In the genomic region with DNA sequence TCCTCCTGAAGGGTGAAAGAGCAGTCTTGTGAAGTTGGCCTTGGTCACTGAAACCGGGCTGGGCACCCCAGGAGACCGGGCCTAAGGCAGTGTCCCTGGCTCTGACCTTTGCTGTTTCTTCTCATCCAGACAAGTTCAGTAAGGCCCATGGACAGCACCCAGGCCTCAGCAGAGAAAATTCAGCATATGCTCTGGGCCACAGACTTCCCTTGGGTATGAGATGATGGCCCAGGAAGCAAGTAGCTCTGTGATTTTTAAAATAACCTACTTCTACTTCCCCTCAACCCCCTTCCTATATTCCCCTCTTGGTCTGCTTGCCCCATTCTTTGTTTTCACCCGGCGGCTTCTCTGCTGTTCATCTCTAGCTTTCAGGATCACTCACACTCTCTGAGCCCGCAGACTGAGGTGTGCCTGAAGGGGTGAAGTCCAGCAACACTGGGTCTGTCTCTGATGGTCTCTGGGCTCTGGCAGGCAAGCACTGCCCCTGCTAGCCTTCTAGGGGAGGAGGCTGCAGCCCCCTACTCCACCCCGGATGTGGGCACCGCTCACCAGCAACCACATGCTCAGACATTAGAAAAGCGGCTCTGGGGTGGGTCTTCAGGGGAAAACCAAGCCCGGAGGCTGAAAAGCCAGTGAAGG, we compare ENCODE assay signal across 10 cellular contexts. TPM values are rescaled to one million over a fixed set of nuclear protein-coding genes. Genes with fewer than 3 reads are reported as not detected.
DNase-seq lines count a peak whose midpoint lies in the region; ATAC-seq lines count a peak whose summit lies in the region.
"Had no signal": no experiment of that assay in that cellular context is flagged by ENCODE, and none has a peak within 500 bp of the region (broad histone marks: within the 10 kb centered on the region; RNA-seq: fewer than 3 reads in every experiment).

No MANE protein-coding gene starts in this region.

- H3K27ac Mint-ChIP-seq in immature natural killer cell: peak overlapping the region; percentile 68 to 97 (median 79)

- peaks cover 0 to 7% (median 7%) of the 10 kb centered on the region in 3 donors for H3K36me3 Mint-ChIP-seq in immature natural killer cell

- intact Hi-C loops in posterior vena cava (cut with DNase I): no loop called here

- DNase-seq in immature natural killer cell (peak in 1 of 3 donors; percentile 54), posterior vena cava (ENCODE audit: low spot score) (no peak), NCI-H2081 treated with DMSO at 0.1 percent for 48 hours (lab: John Stamatoyannopoulos, UW) (no peak), middle frontal gyrus (ENCODE audit: extremely low spot score, low spot score) (no peak)
- DNase-seq: activated naive CD4-positive, alpha-beta T cell; foreskin fibroblast; nucleus accumbens had no signal

- peaks cover 47 to 58% of the 10 kb centered on the region in 2 donors for H3K4me1 Mint-ChIP-seq in immature natural killer cell

- peak; percentile 51 for ATAC-seq in GM18511 (IDR thresholded peaks at IDR 0.05; ENCODE audit: unreplicated experiment)
- ATAC-seq in GM19463 (IDR thresholded peaks at IDR 0.05; ENCODE audit: unreplicated experiment): peak; percentile 56
- peak; percentile 38 for ATAC-seq in HG03196 (IDR thresholded peaks at IDR 0.05; ENCODE audit: unreplicated experiment)

- H3K9me3 Mint-ChIP-seq in immature natural killer cell: no peaks in the 10 kb centered on the region

- peaks cover 4 to 13% (median 6%) of the 10 kb centered on the region in 3 donors for H3K27me3 Mint-ChIP-seq in immature natural killer cell (ENCODE audit: low read depth in 3 of 3)

- peak overlapping the region; percentile 43 to 89 (median 78) for H3K4me3 Mint-ChIP-seq in immature natural killer cell

RNA-seq across cellular contexts. Expression of a gene that starts 2.9 kb away (rescaled TPM):
- polyA plus RNA-seq in immature natural killer cell: 10 to 100 TPM in 2 of 3 donors, 1 to 10 TPM in 1; 4.5 to 18.9 (median 14.8) TPM
- total RNA-seq in posterior vena cava: not detected

RNA-seq across cellular contexts. Expression of a gene that starts 24.8 kb away (rescaled TPM):
- under 1 TPM in 1 of 3 donors, not detected in 2; 0.10 TPM for polyA plus RNA-seq in immature natural killer cell
- total RNA-seq in posterior vena cava: under 1 TPM; 0.29 to 0.51 TPM
